ENCODE assay signal across 26 cellular contexts in genomic region chr3:131568460-131568859, GRCh38.
DNase-seq lines count a peak whose midpoint lies in the region; TF ChIP-seq lines count a peak whose summit lies in the region.
"Had no signal": no experiment of that assay in that cellular context is flagged by ENCODE, and none has a peak within 500 bp of the region (broad histone marks: within the 10 kb centered on the region; RNA-seq: fewer than 3 reads in every experiment).

No MANE protein-coding gene starts in this region.

- H3K27me3 Mint-ChIP-seq in endothelial cell (ENCODE audit: unreplicated experiment) (peaks cover 2% of the 10 kb centered on the region), neural progenitor cell (ENCODE audit: insufficient read depth, low read depth) (no peaks in the 10 kb centered on the region)
- peaks cover 18% of the 10 kb centered on the region for H3K27me3 Mint-ChIP-seq in activated naive CD4-positive, alpha-beta T cell treated with anti-CD3 and anti-CD28 coated beads, Interleukin-2, amount 10 ng/mL, durations not matched to agents 7 days and 5 days

- H3K4me3 ChIP-seq in Loucy (ENCODE audit: low read length, poor library complexity, severe bottlenecking) (peak overlapping the region; percentile 23), neural progenitor cell (no peak overlapping the region)
- H3K4me3 ChIP-seq: A549, gastrocnemius medialis, HAP-1 had no signal

- H3K27ac Mint-ChIP-seq in endothelial cell (ENCODE audit: unreplicated experiment) = no peak overlapping the region
- H3K27ac Mint-ChIP-seq in neural progenitor cell = peak overlapping the region; percentile 34
- H3K27ac Mint-ChIP-seq in activated naive CD4-positive, alpha-beta T cell treated with anti-CD3 and anti-CD28 coated beads, Interleukin-2, amount 10 ng/mL, durations not matched to agents 7 days and 5 days = no peak overlapping the region
- H3K27ac Mint-ChIP-seq: activated naive CD8-positive, alpha-beta T cell treated with anti-CD3 and anti-CD28 coated beads for 36 hours; activated T-helper 17 cell treated with anti-CD3 and anti-CD28 coated beads, Interleukin-2, amount 50 U/mL, for 72 hours; naive thymus-derived CD4-positive, alpha-beta T cell; T-helper 1 cell treated with Interleukin-12 subunit alpha and Interleukin-12 subunit beta and Interleukin-4 antibody, amounts not matched to agents 30 μg/mL and 1 μg/mL, for 36 hours; type B pancreatic cell had no signal

- TF ChIP-seq CTCF in Loucy (conservative IDR thresholded peaks at IDR 0.05; ENCODE audit: low read length) (peak; percentile 52), endothelial cell (IDR thresholded peaks at IDR 0.05; ENCODE audit: unreplicated experiment) (no peak), neural progenitor cell (IDR thresholded peaks at IDR 0.05) (peak; percentile 48)

- H3K9ac ChIP-seq in Loucy (ENCODE audit: low read depth, low read length, poor library complexity, severe bottlenecking) (no peak overlapping the region), neural progenitor cell (no peak overlapping the region)
- H3K9ac ChIP-seq: parathyroid adenoma had no signal

- H3K9me3 ChIP-seq in Loucy (ENCODE audit: insufficient read depth, low read depth, low read length) (no peaks in the 10 kb centered on the region), neural progenitor cell (ENCODE audit: low read depth) (no peaks in the 10 kb centered on the region)
- H3K9me3 ChIP-seq: A549, gastrocnemius medialis, HAP-1 had no signal

- H3K9me2 ChIP-seq in Loucy (replicated peaks; ENCODE audit: low read depth, low read length) = no peaks in the 10 kb centered on the region

- no peak overlapping the region for H3K27ac ChIP-seq in neural progenitor cell
- H3K27ac ChIP-seq: A549, gastrocnemius medialis, parathyroid adenoma had no signal

- H3K79me2 ChIP-seq in Loucy (ENCODE audit: insufficient read depth, low read length) (no peaks in the 10 kb centered on the region), neural progenitor cell (ENCODE audit: low read depth) (no peaks in the 10 kb centered on the region)
- H3K79me2 ChIP-seq: parathyroid adenoma had no signal

- CTCF ChIA-PET in activated naive CD4-positive, alpha-beta T cell treated with anti-CD3 and anti-CD28 coated beads, Interleukin-2, amount 10 ng/mL, durations not matched to agents 7 days and 5 days (lab: Charles Lee) = no interaction called here

- H3K4me3 Mint-ChIP-seq in endothelial cell (ENCODE audit: unreplicated experiment) (no peak overlapping the region), neural progenitor cell (no peak overlapping the region)
- H3K4me3 Mint-ChIP-seq in activated naive CD4-positive, alpha-beta T cell treated with anti-CD3 and anti-CD28 coated beads, Interleukin-2, amount 10 ng/mL, durations not matched to agents 7 days and 5 days = no peak overlapping the region
- H3K4me3 Mint-ChIP-seq: activated naive CD8-positive, alpha-beta T cell treated with anti-CD3 and anti-CD28 coated beads for 36 hours; activated T-helper 17 cell treated with anti-CD3 and anti-CD28 coated beads, Interleukin-2, amount 50 U/mL, for 72 hours; naive thymus-derived CD4-positive, alpha-beta T cell; T-helper 1 cell treated with Interleukin-12 subunit alpha and Interleukin-12 subunit beta and Interleukin-4 antibody, amounts not matched to agents 30 μg/mL and 1 μg/mL, for 36 hours; type B pancreatic cell had no signal

- no peaks in the 10 kb centered on the region for H3K9me3 Mint-ChIP-seq in endothelial cell (ENCODE audit: unreplicated experiment)
- peaks cover 3% of the 10 kb centered on the region for H3K9me3 Mint-ChIP-seq in neural progenitor cell
- H3K9me3 Mint-ChIP-seq in activated naive CD4-positive, alpha-beta T cell treated with anti-CD3 and anti-CD28 coated beads, Interleukin-2, amount 10 ng/mL, durations not matched to agents 7 days and 5 days = no peaks in the 10 kb centered on the region
- H3K9me3 Mint-ChIP-seq: activated naive CD8-positive, alpha-beta T cell treated with anti-CD3 and anti-CD28 coated beads for 36 hours; activated T-helper 17 cell treated with anti-CD3 and anti-CD28 coated beads, Interleukin-2, amount 50 U/mL, for 72 hours; T-helper 1 cell treated with Interleukin-12 subunit alpha and Interleukin-12 subunit beta and Interleukin-4 antibody, amounts not matched to agents 30 μg/mL and 1 μg/mL, for 36 hours; type B pancreatic cell had no signal

- H3K27me3 ChIP-seq in Loucy (ENCODE audit: insufficient read depth, low read length, poor library complexity, severe bottlenecking) = no peaks in the 10 kb centered on the region
- no peaks in the 10 kb centered on the region for H3K27me3 ChIP-seq in neural progenitor cell
- H3K27me3 ChIP-seq: gastrocnemius medialis had no signal

- no peaks in the 10 kb centered on the region for H3F3A ChIP-seq in Loucy (ENCODE audit: low read depth)
- no peaks in the 10 kb centered on the region for H3F3A ChIP-seq in neural progenitor cell (ENCODE audit: low read depth)

- peak overlapping the region; percentile 57 for H3K4me2 ChIP-seq in Loucy (ENCODE audit: low read depth, low read length, poor library complexity, severe bottlenecking)
- H3K4me2 ChIP-seq in neural progenitor cell = peak overlapping the region; percentile 40
- H3K4me2 ChIP-seq: A549 had no signal

- H3K36me3 Mint-ChIP-seq in endothelial cell (ENCODE audit: low read depth, unreplicated experiment) = no peaks in the 10 kb centered on the region
- H3K36me3 Mint-ChIP-seq in neural progenitor cell = no peaks in the 10 kb centered on the region
- H3K36me3 Mint-ChIP-seq in activated naive CD4-positive, alpha-beta T cell treated with anti-CD3 and anti-CD28 coated beads, Interleukin-2, amount 10 ng/mL, durations not matched to agents 7 days and 5 days = no peaks in the 10 kb centered on the region
- H3K36me3 Mint-ChIP-seq: activated naive CD8-positive, alpha-beta T cell treated with anti-CD3 and anti-CD28 coated beads for 36 hours; naive thymus-derived CD4-positive, alpha-beta T cell; type B pancreatic cell had no signal

- H2AFZ ChIP-seq in Loucy (ENCODE audit: low read length) (peak overlapping the region; percentile 55; the same call in 1 of the 2 replicates), neural progenitor cell (replicated peaks) (peak overlapping the region; percentile 80)
- H2AFZ ChIP-seq: parathyroid adenoma had no signal

- DNase-seq in NCI-H1417 (lab: John Stamatoyannopoulos, UW) (peak in 2 of 3 experiments; percentile 11 to 40), NCI-H1417 treated with DMSO at 0.1 percent for 48 hours (lab: John Stamatoyannopoulos, UW) (no peak), endothelial cell (ENCODE audit: low spot score) (peak; percentile 6), neural progenitor cell (ENCODE audit: low spot score) (peak; percentile 42), activated gamma-delta T cell (lab: John Stamatoyannopoulos, UW) (no peak), NCI-H1092 treated with DMSO at 0.1 percent for 48 hours (lab: John Stamatoyannopoulos, UW) (no peak)
- no peak for DNase-seq in activated naive CD4-positive, alpha-beta T cell treated with anti-CD3 and anti-CD28 coated beads, Interleukin-2, amount 10 ng/mL, durations not matched to agents 7 days and 5 days
- DNase-seq: activated CD4-positive, alpha-beta T cell treated with anti-CD3 and anti-CD28 coated beads, Interleukin-2, amount 50 U/mL, for 1 hour; activated naive CD8-positive, alpha-beta T cell treated with anti-CD3 and anti-CD28 coated beads for 36 hours; C1 segment of cervical spinal cord; effector CD4-positive, alpha-beta T cell; gastrocnemius medialis; left cardiac atrium; mesenchymal stem cell; naive thymus-derived CD4-positive, alpha-beta T cell; NCI-H1694 treated with DMSO at 0.1 percent for 48 hours; NCI-H446; NK-92 treated with Interleukin-12 subunit alpha and Interleukin-12 subunit beta, amount 100 ng/mL, for 24 hours; stimulated activated CD4-positive, alpha-beta T cell treated with anti-CD3 and anti-CD28 coated beads, Interleukin-15, amount 100 ng/mL, for 24 hours had no signal

- H3K36me3 ChIP-seq in Loucy (ENCODE audit: insufficient read depth, low read length) (no peaks in the 10 kb centered on the region), neural progenitor cell (no peaks in the 10 kb centered on the region)
- H3K36me3 ChIP-seq: gastrocnemius medialis, HAP-1 had no signal

- no peaks in the 10 kb centered on the region for H4K20me1 ChIP-seq in Loucy (ENCODE audit: insufficient read depth, low read length, poor library complexity, severe bottlenecking)
- H4K20me1 ChIP-seq in neural progenitor cell (ENCODE audit: low read depth) = no peaks in the 10 kb centered on the region

- H3K4me1 ChIP-seq in Loucy (ENCODE audit: insufficient read depth, low read length, poor library complexity, severe bottlenecking) (peaks cover 28% of the 10 kb centered on the region), neural progenitor cell (peaks cover 12% of the 10 kb centered on the region)
- H3K4me1 ChIP-seq: A549, gastrocnemius medialis, HAP-1, parathyroid adenoma had no signal

- no peaks in the 10 kb centered on the region for H3K4me1 Mint-ChIP-seq in endothelial cell (ENCODE audit: unreplicated experiment)
- H3K4me1 Mint-ChIP-seq in neural progenitor cell = peaks cover 45% of the 10 kb centered on the region
- no peaks in the 10 kb centered on the region for H3K4me1 Mint-ChIP-seq in activated naive CD4-positive, alpha-beta T cell treated with anti-CD3 and anti-CD28 coated beads, Interleukin-2, amount 10 ng/mL, durations not matched to agents 7 days and 5 days
- H3K4me1 Mint-ChIP-seq: activated naive CD8-positive, alpha-beta T cell treated with anti-CD3 and anti-CD28 coated beads for 36 hours; activated T-helper 17 cell treated with anti-CD3 and anti-CD28 coated beads, Interleukin-2, amount 50 U/mL, for 72 hours; naive thymus-derived CD4-positive, alpha-beta T cell had no signal

Comparison
In these comparisons a context has a peak if more than half of its experiments do, and no peak if none do; other contexts are left out.
1. DNase-seq: peak in NCI-H1417 (2 of 3), endothelial cell (single experiment) and neural progenitor cell (single experiment); none in NCI-H1417 treated with DMSO at 0.1 percent for 48 hours (single experiment), activated gamma-delta T cell (single experiment), NCI-H1092 treated with DMSO at 0.1 percent for 48 hours (single experiment) and activated naive CD4-positive, alpha-beta T cell treated with anti-CD3 and anti-CD28 coated beads, Interleukin-2, amount 10 ng/mL, durations not matched to agents 7 days and 5 days (single experiment).